36 cellular contexts compared by ENCODE assay signal in genomic region chr12:119573086-119573485, GRCh38. TPM values are rescaled to one million over a fixed set of nuclear protein-coding genes. Genes with fewer than 3 reads are reported as not detected.
"Had no signal": no experiment of that assay in that cellular context is flagged by ENCODE, and none has a peak within 500 bp of the region (broad histone marks: within the 10 kb centered on the region; RNA-seq: fewer than 3 reads in every experiment).

No MANE protein-coding gene starts in this region.

- DNase-seq: activated B cell treated with CpG ODN at 0.5 μM for 24 hours; activated CD4-positive, alpha-beta memory T cell treated with anti-CD3 and anti-CD28 coated beads, Interleukin-2, amount 10 ng/mL, durations not matched to agents 7 days and 5 days; activated CD4-positive, alpha-beta T cell treated with anti-CD3 and anti-CD28 coated beads for 4 hours; activated CD4-positive, alpha-beta T cell treated with anti-CD3 and anti-CD28 coated beads, Interleukin-2, amount 10 ng/mL, durations not matched to agents 24 days and 14 days; activated CD4-positive, alpha-beta T cell treated with anti-CD3 and anti-CD28 coated beads, Interleukin-2, amount 50 U/mL, for 1 hour; activated CD4-positive, alpha-beta T cell treated with anti-CD3 and anti-CD28 coated beads, Interleukin-2, amount 50 U/mL, for 48 hours; activated CD4-positive, CD25-positive, alpha-beta regulatory T cell treated with anti-CD3 and anti-CD28 coated beads, Interleukin-2, amount 50 U/mL, for 72 hours; activated CD8-positive, alpha-beta memory T cell treated with anti-CD3 and anti-CD28 coated beads for 24 hours; activated CD8-positive, alpha-beta memory T cell treated with anti-CD3 and anti-CD28 coated beads, Interleukin-2, amount 10 ng/mL, durations not matched to agents 7 days and 5 days; activated CD8-positive, alpha-beta memory T cell treated with anti-CD3 and anti-CD28 coated beads, Interleukin-2, amount 50 U/mL, for 48 hours; activated CD8-positive, alpha-beta T cell treated with anti-CD3 and anti-CD28 coated beads, Interleukin-2, amount 10 ng/mL, durations not matched to agents 7 days and 5 days; activated effector memory CD4-positive, alpha-beta T cell treated with Interleukin-2 at 50 U/mL for 16 hours; activated gamma-delta T cell; activated naive CD4-positive, alpha-beta T cell treated with anti-CD3 and anti-CD28 coated beads, Interleukin-2, amount 10 ng/mL, durations not matched to agents 7 days and 5 days; activated naive CD4-positive, alpha-beta T cell treated with Interleukin-2 at 50 U/mL for 16 hours; activated naive CD8-positive, alpha-beta T cell treated with anti-CD3 and anti-CD28 coated beads, Interleukin-2, amount 10 ng/mL, durations not matched to agents 7 days and 5 days; activated naive CD8-positive, alpha-beta T cell treated with anti-CD3 and anti-CD28 coated beads, Interleukin-2, amount 50 U/mL, for 24 hours; activated T-cell treated with anti-CD3 and anti-CD28 coated beads, Interleukin-2, amount 50 U/mL, for 24 hours; activated T-cell treated with anti-CD3 and anti-CD28 coated beads, Interleukin-2, amount 50 U/mL, for 48 hours; amygdala; anterior cingulate cortex; brain microvascular endothelial cell; central memory CD4-positive, alpha-beta T cell; T-helper 1 cell; T-helper 2 cell; T-helper 9 cell had no signal

- H3K36me3 ChIP-seq: ascending aorta, brain microvascular endothelial cell, breast epithelium had no signal

- H3K9me3 ChIP-seq: ascending aorta, breast epithelium had no signal

- H3K36me3 Mint-ChIP-seq: activated CD8-positive, alpha-beta memory T cell treated with anti-CD3 and anti-CD28 coated beads, Interleukin-2, amount 10 ng/mL, durations not matched to agents 7 days and 5 days; activated naive CD4-positive, alpha-beta T cell treated with anti-CD3 and anti-CD28 coated beads, Interleukin-2, amount 10 ng/mL, durations not matched to agents 7 days and 5 days; activated naive CD4-positive, alpha-beta T cell treated with anti-CD3 and anti-CD28 coated beads, Interleukin-2, amount 50 U/mL, for 24 hours; activated naive CD8-positive, alpha-beta T cell; activated naive CD8-positive, alpha-beta T cell treated with anti-CD3 and anti-CD28 coated beads, Interleukin-2, amount 10 ng/mL, durations not matched to agents 7 days and 5 days had no signal

- H3K4me1 ChIP-seq: ascending aorta, breast epithelium had no signal

- H3K27ac ChIP-seq: ascending aorta, brain microvascular endothelial cell, breast epithelium, VCaP had no signal

- H3K4me3 Mint-ChIP-seq: activated B cell treated with CpG ODN at 0.5 μM for 24 hours; activated CD4-positive, alpha-beta memory T cell treated with anti-CD3 and anti-CD28 coated beads, Interleukin-2, amount 10 ng/mL, durations not matched to agents 7 days and 5 days; activated CD4-positive, alpha-beta T cell treated with anti-CD3 and anti-CD28 coated beads, Interleukin-2, amount 10 ng/mL, durations not matched to agents 24 days and 14 days; activated CD8-positive, alpha-beta memory T cell treated with anti-CD3 and anti-CD28 coated beads, Interleukin-2, amount 10 ng/mL, durations not matched to agents 7 days and 5 days; activated CD8-positive, alpha-beta T cell treated with anti-CD3 and anti-CD28 coated beads, Interleukin-2, amount 10 ng/mL, durations not matched to agents 7 days and 5 days; activated naive CD4-positive, alpha-beta T cell treated with anti-CD3 and anti-CD28 coated beads, Interleukin-2, amount 10 ng/mL, durations not matched to agents 7 days and 5 days; activated naive CD4-positive, alpha-beta T cell treated with anti-CD3 and anti-CD28 coated beads, Interleukin-2, amount 50 U/mL, for 24 hours; activated naive CD8-positive, alpha-beta T cell; activated naive CD8-positive, alpha-beta T cell treated with anti-CD3 and anti-CD28 coated beads, Interleukin-2, amount 10 ng/mL, durations not matched to agents 7 days and 5 days; activated naive CD8-positive, alpha-beta T cell treated with anti-CD3 and anti-CD28 coated beads, Interleukin-2, amount 50 U/mL, for 24 hours; activated T-cell treated with anti-CD3 and anti-CD28 coated beads, Interleukin-2, amount 50 U/mL, for 24 hours; T-helper 1 cell treated with Interleukin-12 subunit alpha and Interleukin-12 subunit beta and Interleukin-4 antibody, amounts not matched to agents 30 μg/mL and 1 μg/mL, for 36 hours; T-helper 2 cell treated with Interferon-gamma antibody and Interleukin-4, amounts not matched to agents 5 μg/mL and 100 μg/mL, for 36 hours had no signal

- H3K27ac Mint-ChIP-seq: activated B cell treated with CpG ODN at 0.5 μM for 24 hours; activated CD4-positive, alpha-beta memory T cell treated with anti-CD3 and anti-CD28 coated beads, Interleukin-2, amount 10 ng/mL, durations not matched to agents 7 days and 5 days; activated CD4-positive, alpha-beta T cell treated with anti-CD3 and anti-CD28 coated beads, Interleukin-2, amount 10 ng/mL, durations not matched to agents 24 days and 14 days; activated CD8-positive, alpha-beta memory T cell treated with anti-CD3 and anti-CD28 coated beads, Interleukin-2, amount 10 ng/mL, durations not matched to agents 7 days and 5 days; activated CD8-positive, alpha-beta T cell treated with anti-CD3 and anti-CD28 coated beads, Interleukin-2, amount 10 ng/mL, durations not matched to agents 7 days and 5 days; activated naive CD4-positive, alpha-beta T cell treated with anti-CD3 and anti-CD28 coated beads, Interleukin-2, amount 10 ng/mL, durations not matched to agents 7 days and 5 days; activated naive CD4-positive, alpha-beta T cell treated with anti-CD3 and anti-CD28 coated beads, Interleukin-2, amount 50 U/mL, for 24 hours; activated naive CD8-positive, alpha-beta T cell; activated naive CD8-positive, alpha-beta T cell treated with anti-CD3 and anti-CD28 coated beads, Interleukin-2, amount 10 ng/mL, durations not matched to agents 7 days and 5 days; activated naive CD8-positive, alpha-beta T cell treated with anti-CD3 and anti-CD28 coated beads, Interleukin-2, amount 50 U/mL, for 24 hours; activated T-cell treated with anti-CD3 and anti-CD28 coated beads, Interleukin-2, amount 50 U/mL, for 24 hours; activated T-helper 2 cell treated with anti-CD3 and anti-CD28 coated beads, Interferon-gamma antibody, Interleukin-2, Interleukin-4, amounts not matched to agents 10 μg/mL and 5 μg/mL and 100 μg/mL, durations not matched to agents 14 hours and 24 hours and 36 hours; T-helper 1 cell treated with Interleukin-12 subunit alpha and Interleukin-12 subunit beta and Interleukin-4 antibody, amounts not matched to agents 30 μg/mL and 1 μg/mL, for 36 hours; T-helper 2 cell treated with Interferon-gamma antibody and Interleukin-4, amounts not matched to agents 5 μg/mL and 100 μg/mL, for 36 hours had no signal

- H3K4me1 Mint-ChIP-seq: activated B cell treated with CpG ODN at 0.5 μM for 24 hours; activated CD4-positive, alpha-beta memory T cell treated with anti-CD3 and anti-CD28 coated beads, Interleukin-2, amount 10 ng/mL, durations not matched to agents 7 days and 5 days; activated CD4-positive, alpha-beta T cell treated with anti-CD3 and anti-CD28 coated beads, Interleukin-2, amount 10 ng/mL, durations not matched to agents 24 days and 14 days; activated CD8-positive, alpha-beta memory T cell treated with anti-CD3 and anti-CD28 coated beads, Interleukin-2, amount 10 ng/mL, durations not matched to agents 7 days and 5 days; activated naive CD4-positive, alpha-beta T cell treated with anti-CD3 and anti-CD28 coated beads, Interleukin-2, amount 10 ng/mL, durations not matched to agents 7 days and 5 days; activated naive CD4-positive, alpha-beta T cell treated with anti-CD3 and anti-CD28 coated beads, Interleukin-2, amount 50 U/mL, for 24 hours; activated naive CD8-positive, alpha-beta T cell treated with anti-CD3 and anti-CD28 coated beads, Interleukin-2, amount 10 ng/mL, durations not matched to agents 7 days and 5 days had no signal

- FAIRE-seq: TTC549 had no signal

- ATAC-seq: activated CD8-positive, alpha-beta memory T cell treated with anti-CD3 and anti-CD28 coated beads, Interleukin-2, amount 10 ng/mL, durations not matched to agents 7 days and 5 days; activated CD8-positive, alpha-beta T cell treated with anti-CD3 and anti-CD28 coated beads, Interleukin-2, amount 10 ng/mL, durations not matched to agents 7 days and 5 days; activated naive CD8-positive, alpha-beta T cell treated with anti-CD3 and anti-CD28 coated beads, Interleukin-2, amount 50 U/mL, for 24 hours had no signal

- H3K9me3 Mint-ChIP-seq: activated CD4-positive, alpha-beta memory T cell treated with anti-CD3 and anti-CD28 coated beads, Interleukin-2, amount 10 ng/mL, durations not matched to agents 7 days and 5 days; activated CD4-positive, alpha-beta T cell treated with anti-CD3 and anti-CD28 coated beads, Interleukin-2, amount 10 ng/mL, durations not matched to agents 24 days and 14 days; activated naive CD4-positive, alpha-beta T cell treated with anti-CD3 and anti-CD28 coated beads, Interleukin-2, amount 10 ng/mL, durations not matched to agents 7 days and 5 days; activated naive CD4-positive, alpha-beta T cell treated with anti-CD3 and anti-CD28 coated beads, Interleukin-2, amount 50 U/mL, for 24 hours; activated naive CD8-positive, alpha-beta T cell treated with anti-CD3 and anti-CD28 coated beads, Interleukin-2, amount 10 ng/mL, durations not matched to agents 7 days and 5 days; activated naive CD8-positive, alpha-beta T cell treated with anti-CD3 and anti-CD28 coated beads, Interleukin-2, amount 50 U/mL, for 24 hours; activated T-cell treated with anti-CD3 and anti-CD28 coated beads, Interleukin-2, amount 50 U/mL, for 24 hours; activated T-helper 2 cell treated with anti-CD3 and anti-CD28 coated beads, Interferon-gamma antibody, Interleukin-2, Interleukin-4, amounts not matched to agents 10 μg/mL and 5 μg/mL and 100 μg/mL, durations not matched to agents 14 hours and 24 hours and 36 hours; T-helper 1 cell treated with Interleukin-12 subunit alpha and Interleukin-12 subunit beta and Interleukin-4 antibody, amounts not matched to agents 30 μg/mL and 1 μg/mL, for 36 hours; T-helper 2 cell treated with Interferon-gamma antibody and Interleukin-4, amounts not matched to agents 5 μg/mL and 100 μg/mL, for 36 hours had no signal

- H3K4me3 ChIP-seq: ascending aorta, breast epithelium had no signal

- H3K27me3 ChIP-seq: ascending aorta, brain microvascular endothelial cell, breast epithelium had no signal

RNA-seq across cellular contexts. Expression of gene TMEM233, which starts 20.5 kb away (rescaled TPM):
- total RNA-seq: activated B cell treated with CpG ODN at 0.5 μM for 24 hours; activated CD4-positive, alpha-beta memory T cell treated with anti-CD3 and anti-CD28 coated beads, Interleukin-2, amount 10 ng/mL, durations not matched to agents 7 days and 5 days; activated CD4-positive, alpha-beta T cell treated with anti-CD3 and anti-CD28 coated beads, Interleukin-2, amount 10 ng/mL, durations not matched to agents 24 days and 14 days; activated CD8-positive, alpha-beta memory T cell treated with anti-CD3 and anti-CD28 coated beads, Interleukin-2, amount 10 ng/mL, durations not matched to agents 7 days and 5 days; activated CD8-positive, alpha-beta T cell treated with anti-CD3 and anti-CD28 coated beads, Interleukin-2, amount 10 ng/mL, durations not matched to agents 7 days and 5 days; activated naive CD8-positive, alpha-beta T cell treated with anti-CD3 and anti-CD28 coated beads, Interleukin-2, amount 10 ng/mL, durations not matched to agents 7 days and 5 days; activated T-helper 2 cell treated with anti-CD3 and anti-CD28 coated beads, Interferon-gamma antibody, Interleukin-2, Interleukin-4, amounts not matched to agents 10 μg/mL and 5 μg/mL and 100 μg/mL, durations not matched to agents 14 hours and 24 hours and 36 hours; ascending aorta; cerebellum had no signal
